In the genomic region with DNA sequence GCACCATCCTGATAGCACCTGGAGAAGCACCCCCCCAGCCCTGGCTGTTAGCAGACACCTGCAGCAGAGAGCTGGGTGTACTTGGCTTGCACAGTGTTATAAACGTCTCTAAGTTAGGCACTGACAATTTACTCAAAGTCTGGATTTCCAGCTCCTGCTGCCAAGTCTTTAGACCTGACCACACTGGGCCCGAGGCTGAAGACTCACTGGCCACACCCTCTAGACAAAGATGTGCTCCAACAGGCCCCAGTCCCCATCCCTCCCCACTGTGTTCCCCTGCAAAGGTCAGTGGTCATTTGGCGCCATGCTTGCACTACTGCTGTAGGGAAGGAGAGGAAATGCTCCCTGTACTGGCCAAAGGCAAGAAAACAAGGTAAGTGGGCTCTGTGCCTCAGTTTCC, we compare ENCODE assay signal across 24 cellular contexts. TPM values are rescaled to one million over a fixed set of nuclear protein-coding genes. Genes with fewer than 3 reads are reported as not detected.
DNase-seq lines count a peak whose midpoint lies in the region; FAIRE-seq and TF ChIP-seq lines count a peak whose summit lies in the region.
"Had no signal": no experiment of that assay in that cellular context is flagged by ENCODE, and none has a peak within 500 bp of the region (broad histone marks: within the 10 kb centered on the region; RNA-seq: fewer than 3 reads in every experiment).

No MANE protein-coding gene starts in this region.

- H3K27me3 ChIP-seq in PC-9 (ENCODE audit: insufficient read depth, low read depth) (no peaks in the 10 kb centered on the region), bronchial epithelial cell (ENCODE audit: control insufficient read depth, insufficient read depth, low read length) (no peaks in the 10 kb centered on the region), prostate gland (replicated peaks; ENCODE audit: insufficient read depth) (no peaks in the 10 kb centered on the region)
- no peaks in the 10 kb centered on the region for H3K27me3 ChIP-seq in CD4-positive, alpha-beta memory T cell (ENCODE audit: insufficient read depth, low read length)
- H3K27me3 ChIP-seq: BLaER1 had no signal

- peak; percentile 88 for FAIRE-seq in bronchial epithelial cell (lab: Jason Lieb, UNC)
- FAIRE-seq: K562 had no signal

- POLR2A ChIA-PET in PC-9 (lab: Charles Lee; ENCODE audit: unreplicated experiment) = no interaction called here
- POLR2A ChIA-PET in CD4-positive, alpha-beta memory T cell (lab: Charles Lee; ENCODE audit: partially characterized antibody) = no interaction called here

- no peak overlapping the region for H3K27ac ChIP-seq in PC-9
- no peak overlapping the region for H3K27ac ChIP-seq in prostate gland
- H3K27ac ChIP-seq in CD4-positive, alpha-beta memory T cell (ENCODE audit: low read depth, low read length) = no peak overlapping the region
- H3K27ac ChIP-seq: BLaER1, HL-60 had no signal

- no peak for TF ChIP-seq POLR2A in prostate gland (IDR thresholded peaks at IDR 0.05)

- H3K9me3 Mint-ChIP-seq in activated naive CD4-positive, alpha-beta T cell treated with anti-CD3 and anti-CD28 coated beads, Interleukin-2, amount 10 ng/mL, durations not matched to agents 7 days and 5 days = no peaks in the 10 kb centered on the region
- no peaks in the 10 kb centered on the region for H3K9me3 Mint-ChIP-seq in CD4-positive, alpha-beta memory T cell
- H3K9me3 Mint-ChIP-seq: CD8-positive, alpha-beta memory T cell had no signal

- DNase-seq in SIG-M5 treated with dmso at 0.1 percent for 504 hours (lab: John Stamatoyannopoulos, UW; ENCODE audit: unreplicated experiment) (peak; percentile 19), SIG-M5 (lab: John Stamatoyannopoulos, UW) (no peak), PC-9 (peak; percentile 56 to 65), bronchial epithelial cell (ENCODE audit: low read depth) (peak; percentile 78), prostate gland (ENCODE audit: low spot score) (peak; percentile 44), COLO829 (ENCODE audit: low spot score) (no peak)
- DNase-seq in activated naive CD4-positive, alpha-beta T cell treated with anti-CD3 and anti-CD28 coated beads, Interleukin-2, amount 10 ng/mL, durations not matched to agents 7 days and 5 days = no peak
- DNase-seq in CD4-positive, alpha-beta memory T cell = no peak
- DNase-seq: CD8-positive, alpha-beta memory T cell; DND-41; NCI-H1092; NCI-H1694; NCI-H226; NCI-H526; NK-92 treated with Interleukin-12 subunit alpha and Interleukin-12 subunit beta, amount 100 ng/mL, for 24 hours; SK-N-SH had no signal

- H3K36me3 ChIP-seq in PC-9 (ENCODE audit: low read depth) = no peaks in the 10 kb centered on the region
- peaks cover 3% of the 10 kb centered on the region for H3K36me3 ChIP-seq in bronchial epithelial cell (ENCODE audit: control insufficient read depth, insufficient read depth, low read length)
- no peaks in the 10 kb centered on the region for H3K36me3 ChIP-seq in prostate gland
- H3K36me3 ChIP-seq in CD4-positive, alpha-beta memory T cell (ENCODE audit: insufficient read depth, low read length) = peaks cover 3% of the 10 kb centered on the region

- TF ChIP-seq CTCF in PC-9 (conservative IDR thresholded peaks at IDR 0.05) (no peak), bronchial epithelial cell (IDR thresholded peaks at IDR 0.05; ENCODE audit: insufficient read depth, low read length, severe bottlenecking) (no peak), prostate gland (IDR thresholded peaks at IDR 0.05) (no peak)

- H3K4me3 ChIP-seq in PC-9 (no peak overlapping the region), bronchial epithelial cell (ENCODE audit: low read depth, low read length) (no peak overlapping the region), prostate gland (no peak overlapping the region)
- no peak overlapping the region for H3K4me3 ChIP-seq in CD4-positive, alpha-beta memory T cell (ENCODE audit: low read length in 2 of 2)
- H3K4me3 ChIP-seq: BLaER1, K562 had no signal

- H3K4me1 ChIP-seq in PC-9 (replicated peaks; ENCODE audit: insufficient read depth) (peaks cover 11% of the 10 kb centered on the region), prostate gland (replicated peaks) (peaks cover 3% of the 10 kb centered on the region)
- H3K4me1 ChIP-seq in CD4-positive, alpha-beta memory T cell (ENCODE audit: insufficient read depth, low read length) = no peaks in the 10 kb centered on the region

- H3K9me3 ChIP-seq in PC-9 (ENCODE audit: insufficient read depth, low read depth) = no peaks in the 10 kb centered on the region
- H3K9me3 ChIP-seq in prostate gland = no peaks in the 10 kb centered on the region
- no peaks in the 10 kb centered on the region for H3K9me3 ChIP-seq in CD4-positive, alpha-beta memory T cell (ENCODE audit: control insufficient read depth in 1 of 2, low read length in 2 of 2)
- H3K9me3 ChIP-seq: BLaER1, SK-N-SH had no signal

- no peaks in the 10 kb centered on the region for H3K79me2 ChIP-seq in PC-9 (ENCODE audit: low read depth)

- no peaks in the 10 kb centered on the region for H3K9me2 ChIP-seq in PC-9 (ENCODE audit: insufficient read depth)
- H3K9me2 ChIP-seq: SK-N-SH had no signal

- H2AFZ ChIP-seq in PC-9 = no peak overlapping the region

- H3K36me3 Mint-ChIP-seq in activated naive CD4-positive, alpha-beta T cell treated with anti-CD3 and anti-CD28 coated beads, Interleukin-2, amount 10 ng/mL, durations not matched to agents 7 days and 5 days = peaks cover 14% of the 10 kb centered on the region
- peaks cover 9 to 10% of the 10 kb centered on the region in 2 donors for H3K36me3 Mint-ChIP-seq in CD4-positive, alpha-beta memory T cell

- H4K20me1 ChIP-seq in PC-9 (ENCODE audit: insufficient read depth) = no peaks in the 10 kb centered on the region

- intact Hi-C loops in PC-9 (cut with micrococcal nuclease; ENCODE audit: unreplicated experiment) = no loop called here
- intact Hi-C loops in prostate gland (cut with DNase I) = no loop called here
- intact Hi-C loops in CD4-positive, alpha-beta memory T cell (cut with micrococcal nuclease) = no loop called here

- no peak overlapping the region for H3K4me3 Mint-ChIP-seq in activated naive CD4-positive, alpha-beta T cell treated with anti-CD3 and anti-CD28 coated beads, Interleukin-2, amount 10 ng/mL, durations not matched to agents 7 days and 5 days
- no peak overlapping the region for H3K4me3 Mint-ChIP-seq in CD4-positive, alpha-beta memory T cell
- H3K4me3 Mint-ChIP-seq: CD8-positive, alpha-beta memory T cell had no signal

- BruUV-seq in PC-9 (replicated peaks; lab: Mats Ljungman, UMichigan) = no TSS peak

- 33% methylated on average over 3 of the region's 3 CpGs for WGBS in prostate gland

- no peaks in the 10 kb centered on the region for H3K4me1 Mint-ChIP-seq in activated naive CD4-positive, alpha-beta T cell treated with anti-CD3 and anti-CD28 coated beads, Interleukin-2, amount 10 ng/mL, durations not matched to agents 7 days and 5 days
- H3K4me1 Mint-ChIP-seq in CD4-positive, alpha-beta memory T cell = no peaks in the 10 kb centered on the region
- H3K4me1 Mint-ChIP-seq: CD8-positive, alpha-beta memory T cell had no signal

- H3F3A ChIP-seq in PC-9 (ENCODE audit: insufficient read depth, low read depth) = peaks cover 10% of the 10 kb centered on the region; the same call in 1 of the 2 replicates

- H3K27me3 Mint-ChIP-seq in activated naive CD4-positive, alpha-beta T cell treated with anti-CD3 and anti-CD28 coated beads, Interleukin-2, amount 10 ng/mL, durations not matched to agents 7 days and 5 days = no peaks in the 10 kb centered on the region
- no peaks in the 10 kb centered on the region for H3K27me3 Mint-ChIP-seq in CD4-positive, alpha-beta memory T cell

- H3K4me2 ChIP-seq in PC-9 = peak overlapping the region; percentile 19; the same call in 1 of the 2 replicates
- H3K4me2 ChIP-seq: BLaER1, SK-N-SH had no signal

- no peak overlapping the region for H3K27ac Mint-ChIP-seq in activated naive CD4-positive, alpha-beta T cell treated with anti-CD3 and anti-CD28 coated beads, Interleukin-2, amount 10 ng/mL, durations not matched to agents 7 days and 5 days
- peak overlapping the region in 1 of 7 donors; percentile 25 for H3K27ac Mint-ChIP-seq in CD4-positive, alpha-beta memory T cell

- CTCF ChIA-PET in PC-9 (lab: Charles Lee) = no interaction called here
- CTCF ChIA-PET in activated naive CD4-positive, alpha-beta T cell treated with anti-CD3 and anti-CD28 coated beads, Interleukin-2, amount 10 ng/mL, durations not matched to agents 7 days and 5 days (lab: Charles Lee) = no interaction called here
- CTCF ChIA-PET in CD4-positive, alpha-beta memory T cell (lab: Charles Lee; ENCODE audit: partially characterized antibody) = interaction anchor here (1.3 kb wide), 1 partner anchor 16 kb away, joined by 3 read pairs; no protein-coding TSS in a partner anchor

RNA-seq across cellular contexts. Expression of a gene that starts 31.1 kb away (rescaled TPM):
- total RNA-seq in PC-9 (2021) (0.20 TPM in 1 of 2 replicates, not detected in the other), bronchial epithelial cell (not detected in 2 replicates), prostate gland (not detected)
- total RNA-seq in CD4-positive, alpha-beta memory T cell = not detected
- under 1 TPM in 1 of 2 donors, not detected in 1; 0.10 TPM for polyA plus RNA-seq in CD4-positive, alpha-beta memory T cell
- total RNA-seq: A172; CD8-positive, alpha-beta memory T cell; H7; K562; OCI-LY7; Right ventricle myocardium inferior; T-helper 1 cell treated with Interleukin-12 subunit alpha and Interleukin-12 subunit beta and Interleukin-4 antibody, amounts not matched to agents 30 ng/mL and 1 ng/mL, for 36 hours had no signal
- polyA plus RNA-seq: CD8-positive, alpha-beta memory T cell; K562; SK-N-SH had no signal

RNA-seq across cellular contexts. Expression of a gene that starts 36.4 kb away (rescaled TPM):
- 158 and 170 TPM in 2 replicates for total RNA-seq in PC-9 (2021)
- 135 and 152 TPM in 2 replicates for total RNA-seq in bronchial epithelial cell
- 10 to 100 TPM; 42.6 to 65.4 TPM for total RNA-seq in prostate gland
- total RNA-seq in CD4-positive, alpha-beta memory T cell = 10 to 100 TPM; 38.5 to 41.2 TPM
- polyA plus RNA-seq in CD4-positive, alpha-beta memory T cell = 10 to 100 TPM in 1 of 2 donors, 1 to 10 TPM in 1; 6.7 to 18.3 TPM

Comparison
In these comparisons a context has a peak if more than half of its experiments do, and no peak if none do; other contexts are left out.
1. DNase-seq: peak in SIG-M5 treated with dmso at 0.1 percent for 504 hours (single experiment), PC-9 (2 of 2), bronchial epithelial cell (single experiment) and prostate gland (single experiment); none in SIG-M5 (single experiment), activated naive CD4-positive, alpha-beta T cell treated with anti-CD3 and anti-CD28 coated beads, Interleukin-2, amount 10 ng/mL, durations not matched to agents 7 days and 5 days (single experiment), CD4-positive, alpha-beta memory T cell (0 of 5) and COLO829 (single experiment).